Comparison of ENCODE assay signal across 15 cellular contexts in the genomic region with DNA sequence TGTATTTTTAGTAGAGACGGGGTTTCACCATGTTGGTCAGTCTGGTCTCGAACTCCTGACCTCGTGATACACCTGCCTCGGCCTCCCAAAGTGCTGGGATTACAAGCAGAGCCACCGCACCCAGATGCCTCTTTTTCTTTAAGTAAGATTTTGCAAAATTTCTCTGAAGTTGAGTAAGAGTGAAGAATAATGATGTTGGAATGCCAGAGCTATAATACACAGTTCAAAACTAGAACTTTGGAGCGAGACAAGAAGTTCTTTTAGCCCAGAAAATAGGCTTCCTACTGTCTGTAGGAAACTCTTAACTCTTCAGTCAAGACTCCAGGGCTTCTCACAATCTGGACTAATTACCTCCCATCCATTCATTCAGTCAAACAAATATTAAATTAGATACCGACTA. TPM values are rescaled to one million over a fixed set of nuclear protein-coding genes. Genes with fewer than 3 reads are reported as not detected.
DNase-seq lines count a peak whose midpoint lies in the region; ATAC-seq lines count a peak whose summit lies in the region.
"Had no signal": no experiment of that assay in that cellular context is flagged by ENCODE, and none has a peak within 500 bp of the region (broad histone marks: within the 10 kb centered on the region; RNA-seq: fewer than 3 reads in every experiment).

No MANE protein-coding gene starts in this region.

- no peak overlapping the region for H2BK5ac ChIP-seq in mesendoderm (ENCODE audit: low read length)

- H2BK120ac ChIP-seq in mesendoderm (ENCODE audit: low read depth, low read length), result no peak overlapping the region

- H2BK15ac ChIP-seq in mesendoderm (replicated peaks; ENCODE audit: low read depth), result no peak overlapping the region

- no peak overlapping the region for H4K8ac ChIP-seq in mesendoderm (ENCODE audit: low read depth, low read length)

- H3K27ac ChIP-seq in mesendoderm (ENCODE audit: low read depth, low read length), result no peak overlapping the region
- H3K27ac ChIP-seq: BLaER1, HL-60 had no signal

- no peak for ATAC-seq in GM21737 (IDR thresholded peaks at IDR 0.05; ENCODE audit: unreplicated experiment)
- ATAC-seq: A549, HCT116, K562 had no signal

- H3K79me2 ChIP-seq in mesendoderm (ENCODE audit: control insufficient read depth, insufficient read depth, low read length), result no peaks in the 10 kb centered on the region

- no peak overlapping the region for H2AK5ac ChIP-seq in mesendoderm (ENCODE audit: low read length)

- no peak overlapping the region for H3K23ac ChIP-seq in mesendoderm (ENCODE audit: low read length)

- no CpG with 5 or more reads among the region's 7 CpGs for WGBS in mesendoderm (ENCODE audit: extremely low coverage, insufficient coverage, low lambda C conversion rate)

- no peaks in the 10 kb centered on the region for H3K79me1 ChIP-seq in mesendoderm (ENCODE audit: low read length)

- H3K9ac ChIP-seq in mesendoderm (ENCODE audit: low read length), result no peak overlapping the region
- H3K9ac ChIP-seq: BLaER1 had no signal

- H4K5ac ChIP-seq in mesendoderm (ENCODE audit: low read length), result peak overlapping the region; percentile 81

- H3K27me3 ChIP-seq in mesendoderm (ENCODE audit: insufficient read depth, low read length, poor library complexity), result no peaks in the 10 kb centered on the region
- H3K27me3 ChIP-seq: BLaER1 had no signal

- no peak overlapping the region for H3K18ac ChIP-seq in mesendoderm (ENCODE audit: low read length)

- no peak overlapping the region for H3K56ac ChIP-seq in mesendoderm (ENCODE audit: low read length)

- peak; percentile 48 for DNase-seq in GM03348 (ENCODE audit: low spot score)
- DNase-seq in amniotic epithelial cell (ENCODE audit: low read depth), result peak; percentile 41
- DNase-seq in mesendoderm, result no peak
- no peak for DNase-seq in C1 segment of cervical spinal cord (lab: John Stamatoyannopoulos, UW)
- no peak for DNase-seq in NCI-H2227 (lab: John Stamatoyannopoulos, UW; ENCODE audit: unreplicated experiment)
- DNase-seq: AML-193; Calu3; CD4-positive, alpha-beta T cell; DMS 273 treated with DMSO at 0.1 percent for 48 hours had no signal

- H3K4ac ChIP-seq in mesendoderm (ENCODE audit: low read depth, low read length), result no peak overlapping the region

- H3K4me2 ChIP-seq in mesendoderm (ENCODE audit: low read length), result no peak overlapping the region
- H3K4me2 ChIP-seq: A549, BLaER1 had no signal

- peaks cover 13% of the 10 kb centered on the region for H3K4me1 ChIP-seq in mesendoderm (ENCODE audit: control insufficient read depth, low read depth, low read length)

- H3K4me3 ChIP-seq in mesendoderm (ENCODE audit: low read length), result no peak overlapping the region
- H3K4me3 ChIP-seq: A549, BLaER1, K562 had no signal

- no peaks in the 10 kb centered on the region for H3K36me3 ChIP-seq in mesendoderm (ENCODE audit: control insufficient read depth, insufficient read depth, low read length)
- H3K36me3 ChIP-seq: BLaER1 had no signal

RNA-seq across cellular contexts. Expression of a gene that starts 51.4 kb away (rescaled TPM):
- 0.93 TPM for polyA plus RNA-seq in mesendoderm (2013, experiment 1 of 2)
- polyA plus RNA-seq in mesendoderm (2013, experiment 2 of 2), result 0.80 TPM

Comparison
In these comparisons a context has a peak if more than half of its experiments do, and no peak if none do; other contexts are left out.
1. DNase-seq: peak in GM03348 (single experiment) and amniotic epithelial cell (single experiment); none in mesendoderm (single experiment), C1 segment of cervical spinal cord (0 of 14) and NCI-H2227 (single experiment).